ENCODE assay signal across 1 cellular context in the genomic region with DNA sequence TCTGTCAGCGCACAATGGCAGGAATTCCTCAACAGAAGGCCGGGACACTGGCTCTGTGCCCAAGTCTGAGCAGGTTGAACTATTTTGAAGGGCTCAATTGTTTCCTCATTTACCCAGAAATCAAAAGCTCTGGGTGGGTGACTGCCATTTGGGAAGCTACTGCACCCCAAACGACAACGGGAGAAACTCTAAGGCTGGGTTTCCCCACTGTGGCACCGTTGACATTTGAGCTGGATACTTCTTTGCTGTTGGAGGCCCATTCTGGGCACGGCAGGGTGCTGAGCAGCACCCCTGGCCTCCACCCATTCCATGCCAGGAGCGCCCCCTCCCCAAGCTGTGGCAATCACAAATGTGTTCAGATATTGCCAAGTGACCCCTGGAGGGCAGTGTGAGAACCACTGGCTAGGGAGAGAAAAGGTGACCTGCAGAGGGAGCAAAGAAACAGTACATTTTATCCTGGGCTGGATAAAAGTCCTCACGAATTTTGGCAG.
TF ChIP-seq lines count a peak whose summit lies in the region.

No MANE protein-coding gene starts in this region.

TF ChIP-seq in HepG2, 621 proteins besides CTCF, POLR2A, EP300 and RAD21 (continued from another document and continues in another):
- TF ChIP-seq, protein P1, sequence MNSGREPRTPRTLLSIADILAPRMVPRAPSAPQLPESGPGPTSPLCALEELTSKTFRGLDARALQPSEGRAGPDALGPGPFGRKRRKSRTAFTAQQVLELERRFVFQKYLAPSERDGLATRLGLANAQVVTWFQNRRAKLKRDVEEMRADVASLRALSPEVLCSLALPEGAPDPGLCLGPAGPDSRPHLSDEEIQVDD (CRISPR knock-in tag; IDR thresholded peaks at IDR 0.05; ENCODE audit: borderline replicate concordance) = no peak
- TF ChIP-seq, protein P2, sequence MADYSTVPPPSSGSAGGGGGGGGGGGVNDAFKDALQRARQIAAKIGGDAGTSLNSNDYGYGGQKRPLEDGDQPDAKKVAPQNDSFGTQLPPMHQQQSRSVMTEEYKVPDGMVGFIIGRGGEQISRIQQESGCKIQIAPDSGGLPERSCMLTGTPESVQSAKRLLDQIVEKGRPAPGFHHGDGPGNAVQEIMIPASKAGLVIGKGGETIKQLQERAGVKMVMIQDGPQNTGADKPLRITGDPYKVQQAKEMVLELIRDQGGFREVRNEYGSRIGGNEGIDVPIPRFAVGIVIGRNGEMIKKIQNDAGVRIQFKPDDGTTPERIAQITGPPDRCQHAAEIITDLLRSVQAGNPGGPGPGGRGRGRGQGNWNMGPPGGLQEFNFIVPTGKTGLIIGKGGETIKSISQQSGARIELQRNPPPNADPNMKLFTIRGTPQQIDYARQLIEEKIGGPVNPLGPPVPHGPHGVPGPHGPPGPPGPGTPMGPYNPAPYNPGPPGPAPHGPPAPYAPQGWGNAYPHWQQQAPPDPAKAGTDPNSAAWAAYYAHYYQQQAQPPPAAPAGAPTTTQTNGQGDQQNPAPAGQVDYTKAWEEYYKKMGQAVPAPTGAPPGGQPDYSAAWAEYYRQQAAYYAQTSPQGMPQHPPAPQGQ (CRISPR knock-in tag; IDR thresholded peaks at IDR 0.05; ENCODE audit: borderline replicate concordance) = no peak
- no peak for TF ChIP-seq MIER3 (CRISPR knock-in tag; IDR thresholded peaks at IDR 0.05; ENCODE audit: borderline replicate concordance)
- TF ChIP-seq NR2F6 (IDR thresholded peaks at IDR 0.05) = no peak
- no peak for TF ChIP-seq NR2F6 (CRISPR knock-in tag; IDR thresholded peaks at IDR 0.05)
- TF ChIP-seq ZNF317 (CRISPR knock-in tag; IDR thresholded peaks at IDR 0.05) = no peak
- TF ChIP-seq, protein P3, sequence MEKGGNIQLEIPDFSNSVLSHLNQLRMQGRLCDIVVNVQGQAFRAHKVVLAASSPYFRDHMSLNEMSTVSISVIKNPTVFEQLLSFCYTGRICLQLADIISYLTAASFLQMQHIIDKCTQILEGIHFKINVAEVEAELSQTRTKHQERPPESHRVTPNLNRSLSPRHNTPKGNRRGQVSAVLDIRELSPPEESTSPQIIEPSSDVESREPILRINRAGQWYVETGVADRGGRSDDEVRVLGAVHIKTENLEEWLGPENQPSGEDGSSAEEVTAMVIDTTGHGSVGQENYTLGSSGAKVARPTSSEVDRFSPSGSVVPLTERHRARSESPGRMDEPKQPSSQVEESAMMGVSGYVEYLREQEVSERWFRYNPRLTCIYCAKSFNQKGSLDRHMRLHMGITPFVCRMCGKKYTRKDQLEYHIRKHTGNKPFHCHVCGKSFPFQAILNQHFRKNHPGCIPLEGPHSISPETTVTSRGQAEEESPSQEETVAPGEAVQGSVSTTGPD (CRISPR knock-in tag; IDR thresholded peaks at IDR 0.05) = no peak
- TF ChIP-seq, protein P4, sequence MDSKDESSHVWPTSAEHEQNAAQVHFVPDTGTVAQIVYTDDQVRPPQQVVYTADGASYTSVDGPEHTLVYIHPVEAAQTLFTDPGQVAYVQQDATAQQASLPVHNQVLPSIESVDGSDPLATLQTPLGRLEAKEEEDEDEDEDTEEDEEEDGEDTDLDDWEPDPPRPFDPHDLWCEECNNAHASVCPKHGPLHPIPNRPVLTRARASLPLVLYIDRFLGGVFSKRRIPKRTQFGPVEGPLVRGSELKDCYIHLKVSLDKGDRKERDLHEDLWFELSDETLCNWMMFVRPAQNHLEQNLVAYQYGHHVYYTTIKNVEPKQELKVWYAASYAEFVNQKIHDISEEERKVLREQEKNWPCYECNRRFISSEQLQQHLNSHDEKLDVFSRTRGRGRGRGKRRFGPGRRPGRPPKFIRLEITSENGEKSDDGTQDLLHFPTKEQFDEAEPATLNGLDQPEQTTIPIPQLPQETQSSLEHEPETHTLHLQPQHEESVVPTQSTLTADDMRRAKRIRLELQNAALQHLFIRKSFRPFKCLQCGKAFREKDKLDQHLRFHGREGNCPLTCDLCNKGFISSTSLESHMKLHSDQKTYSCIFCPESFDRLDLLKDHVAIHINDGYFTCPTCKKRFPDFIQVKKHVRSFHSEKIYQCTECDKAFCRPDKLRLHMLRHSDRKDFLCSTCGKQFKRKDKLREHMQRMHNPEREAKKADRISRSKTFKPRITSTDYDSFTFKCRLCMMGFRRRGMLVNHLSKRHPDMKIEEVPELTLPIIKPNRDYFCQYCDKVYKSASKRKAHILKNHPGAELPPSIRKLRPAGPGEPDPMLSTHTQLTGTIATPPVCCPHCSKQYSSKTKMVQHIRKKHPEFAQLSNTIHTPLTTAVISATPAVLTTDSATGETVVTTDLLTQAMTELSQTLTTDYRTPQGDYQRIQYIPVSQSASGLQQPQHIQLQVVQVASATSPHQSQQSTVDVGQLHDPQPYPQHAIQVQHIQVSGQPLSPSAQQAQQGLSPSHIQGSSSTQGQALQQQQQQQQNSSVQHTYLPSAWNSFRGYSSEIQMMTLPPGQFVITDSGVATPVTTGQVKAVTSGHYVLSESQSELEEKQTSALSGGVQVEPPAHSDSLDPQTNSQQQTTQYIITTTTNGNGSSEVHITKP (CRISPR knock-in tag; IDR thresholded peaks at IDR 0.05; ENCODE audit: low read depth) = no peak
- TF ChIP-seq, protein P5, sequence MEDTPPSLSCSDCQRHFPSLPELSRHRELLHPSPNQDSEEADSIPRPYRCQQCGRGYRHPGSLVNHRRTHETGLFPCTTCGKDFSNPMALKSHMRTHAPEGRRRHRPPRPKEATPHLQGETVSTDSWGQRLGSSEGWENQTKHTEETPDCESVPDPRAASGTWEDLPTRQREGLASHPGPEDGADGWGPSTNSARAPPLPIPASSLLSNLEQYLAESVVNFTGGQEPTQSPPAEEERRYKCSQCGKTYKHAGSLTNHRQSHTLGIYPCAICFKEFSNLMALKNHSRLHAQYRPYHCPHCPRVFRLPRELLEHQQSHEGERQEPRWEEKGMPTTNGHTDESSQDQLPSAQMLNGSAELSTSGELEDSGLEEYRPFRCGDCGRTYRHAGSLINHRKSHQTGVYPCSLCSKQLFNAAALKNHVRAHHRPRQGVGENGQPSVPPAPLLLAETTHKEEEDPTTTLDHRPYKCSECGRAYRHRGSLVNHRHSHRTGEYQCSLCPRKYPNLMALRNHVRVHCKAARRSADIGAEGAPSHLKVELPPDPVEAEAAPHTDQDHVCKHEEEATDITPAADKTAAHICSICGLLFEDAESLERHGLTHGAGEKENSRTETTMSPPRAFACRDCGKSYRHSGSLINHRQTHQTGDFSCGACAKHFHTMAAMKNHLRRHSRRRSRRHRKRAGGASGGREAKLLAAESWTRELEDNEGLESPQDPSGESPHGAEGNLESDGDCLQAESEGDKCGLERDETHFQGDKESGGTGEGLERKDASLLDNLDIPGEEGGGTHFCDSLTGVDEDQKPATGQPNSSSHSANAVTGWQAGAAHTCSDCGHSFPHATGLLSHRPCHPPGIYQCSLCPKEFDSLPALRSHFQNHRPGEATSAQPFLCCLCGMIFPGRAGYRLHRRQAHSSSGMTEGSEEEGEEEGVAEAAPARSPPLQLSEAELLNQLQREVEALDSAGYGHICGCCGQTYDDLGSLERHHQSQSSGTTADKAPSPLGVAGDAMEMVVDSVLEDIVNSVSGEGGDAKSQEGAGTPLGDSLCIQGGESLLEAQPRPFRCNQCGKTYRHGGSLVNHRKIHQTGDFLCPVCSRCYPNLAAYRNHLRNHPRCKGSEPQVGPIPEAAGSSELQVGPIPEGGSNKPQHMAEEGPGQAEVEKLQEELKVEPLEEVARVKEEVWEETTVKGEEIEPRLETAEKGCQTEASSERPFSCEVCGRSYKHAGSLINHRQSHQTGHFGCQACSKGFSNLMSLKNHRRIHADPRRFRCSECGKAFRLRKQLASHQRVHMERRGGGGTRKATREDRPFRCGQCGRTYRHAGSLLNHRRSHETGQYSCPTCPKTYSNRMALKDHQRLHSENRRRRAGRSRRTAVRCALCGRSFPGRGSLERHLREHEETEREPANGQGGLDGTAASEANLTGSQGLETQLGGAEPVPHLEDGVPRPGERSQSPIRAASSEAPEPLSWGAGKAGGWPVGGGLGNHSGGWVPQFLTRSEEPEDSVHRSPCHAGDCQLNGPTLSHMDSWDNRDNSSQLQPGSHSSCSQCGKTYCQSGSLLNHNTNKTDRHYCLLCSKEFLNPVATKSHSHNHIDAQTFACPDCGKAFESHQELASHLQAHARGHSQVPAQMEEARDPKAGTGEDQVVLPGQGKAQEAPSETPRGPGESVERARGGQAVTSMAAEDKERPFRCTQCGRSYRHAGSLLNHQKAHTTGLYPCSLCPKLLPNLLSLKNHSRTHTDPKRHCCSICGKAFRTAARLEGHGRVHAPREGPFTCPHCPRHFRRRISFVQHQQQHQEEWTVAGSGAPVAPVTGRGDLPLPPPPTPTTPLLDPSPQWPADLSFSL (CRISPR knock-in tag; IDR thresholded peaks at IDR 0.05) = no peak
- TF ChIP-seq ZSCAN31 (CRISPR knock-in tag; IDR thresholded peaks at IDR 0.05; ENCODE audit: low read depth) = no peak
- TF ChIP-seq LCORL (IDR thresholded peaks at IDR 0.05) = no peak
- TF ChIP-seq LCORL (CRISPR knock-in tag; IDR thresholded peaks at IDR 0.05) = no peak
- peak; percentile 82 for TF ChIP-seq SMC3 (IDR thresholded peaks at IDR 0.05; ENCODE audit: low read length)
- TF ChIP-seq, protein P6, sequence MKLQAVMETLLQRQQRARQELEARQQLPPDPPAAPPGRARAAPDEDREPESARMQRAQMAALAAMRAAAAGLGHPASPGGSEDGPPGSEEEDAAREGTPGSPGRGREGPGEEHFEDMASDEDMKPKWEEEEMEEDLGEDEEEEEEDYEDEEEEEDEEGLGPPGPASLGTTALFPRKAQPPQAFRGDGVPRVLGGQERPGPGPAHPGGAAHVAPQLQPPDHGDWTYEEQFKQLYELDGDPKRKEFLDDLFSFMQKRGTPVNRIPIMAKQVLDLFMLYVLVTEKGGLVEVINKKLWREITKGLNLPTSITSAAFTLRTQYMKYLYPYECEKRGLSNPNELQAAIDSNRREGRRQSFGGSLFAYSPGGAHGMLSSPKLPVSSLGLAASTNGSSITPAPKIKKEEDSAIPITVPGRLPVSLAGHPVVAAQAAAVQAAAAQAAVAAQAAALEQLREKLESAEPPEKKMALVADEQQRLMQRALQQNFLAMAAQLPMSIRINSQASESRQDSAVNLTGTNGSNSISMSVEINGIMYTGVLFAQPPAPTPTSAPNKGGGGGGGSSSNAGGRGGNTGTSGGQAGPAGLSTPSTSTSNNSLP (IDR thresholded peaks at IDR 0.05; ENCODE audit: low read depth, low read length) = peak; percentile 51; the same call in 1 of the 2 replicates
- no peak for TF ChIP-seq HMG20A (CRISPR knock-in tag; IDR thresholded peaks at IDR 0.05; ENCODE audit: borderline replicate concordance)
- TF ChIP-seq, protein P7, sequence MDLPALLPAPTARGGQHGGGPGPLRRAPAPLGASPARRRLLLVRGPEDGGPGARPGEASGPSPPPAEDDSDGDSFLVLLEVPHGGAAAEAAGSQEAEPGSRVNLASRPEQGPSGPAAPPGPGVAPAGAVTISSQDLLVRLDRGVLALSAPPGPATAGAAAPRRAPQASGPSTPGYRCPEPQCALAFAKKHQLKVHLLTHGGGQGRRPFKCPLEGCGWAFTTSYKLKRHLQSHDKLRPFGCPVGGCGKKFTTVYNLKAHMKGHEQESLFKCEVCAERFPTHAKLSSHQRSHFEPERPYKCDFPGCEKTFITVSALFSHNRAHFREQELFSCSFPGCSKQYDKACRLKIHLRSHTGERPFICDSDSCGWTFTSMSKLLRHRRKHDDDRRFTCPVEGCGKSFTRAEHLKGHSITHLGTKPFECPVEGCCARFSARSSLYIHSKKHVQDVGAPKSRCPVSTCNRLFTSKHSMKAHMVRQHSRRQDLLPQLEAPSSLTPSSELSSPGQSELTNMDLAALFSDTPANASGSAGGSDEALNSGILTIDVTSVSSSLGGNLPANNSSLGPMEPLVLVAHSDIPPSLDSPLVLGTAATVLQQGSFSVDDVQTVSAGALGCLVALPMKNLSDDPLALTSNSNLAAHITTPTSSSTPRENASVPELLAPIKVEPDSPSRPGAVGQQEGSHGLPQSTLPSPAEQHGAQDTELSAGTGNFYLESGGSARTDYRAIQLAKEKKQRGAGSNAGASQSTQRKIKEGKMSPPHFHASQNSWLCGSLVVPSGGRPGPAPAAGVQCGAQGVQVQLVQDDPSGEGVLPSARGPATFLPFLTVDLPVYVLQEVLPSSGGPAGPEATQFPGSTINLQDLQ (CRISPR knock-in tag; IDR thresholded peaks at IDR 0.05) = no peak
- no peak for TF ChIP-seq JUND (CRISPR knock-in tag; IDR thresholded peaks at IDR 0.05)
- TF ChIP-seq, protein P8, sequence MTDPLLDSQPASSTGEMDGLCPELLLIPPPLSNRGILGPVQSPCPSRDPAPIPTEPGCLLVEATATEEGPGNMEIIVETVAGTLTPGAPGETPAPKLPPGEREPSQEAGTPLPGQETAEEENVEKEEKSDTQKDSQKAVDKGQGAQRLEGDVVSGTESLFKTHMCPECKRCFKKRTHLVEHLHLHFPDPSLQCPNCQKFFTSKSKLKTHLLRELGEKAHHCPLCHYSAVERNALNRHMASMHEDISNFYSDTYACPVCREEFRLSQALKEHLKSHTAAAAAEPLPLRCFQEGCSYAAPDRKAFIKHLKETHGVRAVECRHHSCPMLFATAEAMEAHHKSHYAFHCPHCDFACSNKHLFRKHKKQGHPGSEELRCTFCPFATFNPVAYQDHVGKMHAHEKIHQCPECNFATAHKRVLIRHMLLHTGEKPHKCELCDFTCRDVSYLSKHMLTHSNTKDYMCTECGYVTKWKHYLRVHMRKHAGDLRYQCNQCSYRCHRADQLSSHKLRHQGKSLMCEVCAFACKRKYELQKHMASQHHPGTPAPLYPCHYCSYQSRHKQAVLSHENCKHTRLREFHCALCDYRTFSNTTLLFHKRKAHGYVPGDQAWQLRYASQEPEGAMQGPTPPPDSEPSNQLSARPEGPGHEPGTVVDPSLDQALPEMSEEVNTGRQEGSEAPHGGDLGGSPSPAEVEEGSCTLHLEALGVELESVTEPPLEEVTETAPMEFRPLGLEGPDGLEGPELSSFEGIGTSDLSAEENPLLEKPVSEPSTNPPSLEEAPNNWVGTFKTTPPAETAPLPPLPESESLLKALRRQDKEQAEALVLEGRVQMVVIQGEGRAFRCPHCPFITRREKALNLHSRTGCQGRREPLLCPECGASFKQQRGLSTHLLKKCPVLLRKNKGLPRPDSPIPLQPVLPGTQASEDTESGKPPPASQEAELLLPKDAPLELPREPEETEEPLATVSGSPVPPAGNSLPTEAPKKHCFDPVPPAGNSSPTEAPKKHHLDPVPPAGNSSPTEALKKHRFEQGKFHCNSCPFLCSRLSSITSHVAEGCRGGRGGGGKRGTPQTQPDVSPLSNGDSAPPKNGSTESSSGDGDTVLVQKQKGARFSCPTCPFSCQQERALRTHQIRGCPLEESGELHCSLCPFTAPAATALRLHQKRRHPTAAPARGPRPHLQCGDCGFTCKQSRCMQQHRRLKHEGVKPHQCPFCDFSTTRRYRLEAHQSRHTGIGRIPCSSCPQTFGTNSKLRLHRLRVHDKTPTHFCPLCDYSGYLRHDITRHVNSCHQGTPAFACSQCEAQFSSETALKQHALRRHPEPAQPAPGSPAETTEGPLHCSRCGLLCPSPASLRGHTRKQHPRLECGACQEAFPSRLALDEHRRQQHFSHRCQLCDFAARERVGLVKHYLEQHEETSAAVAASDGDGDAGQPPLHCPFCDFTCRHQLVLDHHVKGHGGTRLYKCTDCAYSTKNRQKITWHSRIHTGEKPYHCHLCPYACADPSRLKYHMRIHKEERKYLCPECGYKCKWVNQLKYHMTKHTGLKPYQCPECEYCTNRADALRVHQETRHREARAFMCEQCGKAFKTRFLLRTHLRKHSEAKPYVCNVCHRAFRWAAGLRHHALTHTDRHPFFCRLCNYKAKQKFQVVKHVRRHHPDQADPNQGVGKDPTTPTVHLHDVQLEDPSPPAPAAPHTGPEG (CRISPR knock-in tag; IDR thresholded peaks at IDR 0.05) = no peak
- TF ChIP-seq SAP130 (CRISPR knock-in tag; IDR thresholded peaks at IDR 0.05; ENCODE audit: low read depth) = 0 out of 2 replicates have a peak, but pooled peaks have one; percentile 19
- no peak for TF ChIP-seq HNRNPK (IDR thresholded peaks at IDR 0.05; ENCODE audit: low read depth, low read length, poor library complexity, severe bottlenecking)
- TF ChIP-seq ZNF432 (CRISPR knock-in tag; IDR thresholded peaks at IDR 0.05; ENCODE audit: borderline replicate concordance) = no peak
- no peak for TF ChIP-seq PAWR (CRISPR knock-in tag; IDR thresholded peaks at IDR 0.05; ENCODE audit: borderline replicate concordance)
